ENCODE assay signal across 1 cellular context in the genomic region with DNA sequence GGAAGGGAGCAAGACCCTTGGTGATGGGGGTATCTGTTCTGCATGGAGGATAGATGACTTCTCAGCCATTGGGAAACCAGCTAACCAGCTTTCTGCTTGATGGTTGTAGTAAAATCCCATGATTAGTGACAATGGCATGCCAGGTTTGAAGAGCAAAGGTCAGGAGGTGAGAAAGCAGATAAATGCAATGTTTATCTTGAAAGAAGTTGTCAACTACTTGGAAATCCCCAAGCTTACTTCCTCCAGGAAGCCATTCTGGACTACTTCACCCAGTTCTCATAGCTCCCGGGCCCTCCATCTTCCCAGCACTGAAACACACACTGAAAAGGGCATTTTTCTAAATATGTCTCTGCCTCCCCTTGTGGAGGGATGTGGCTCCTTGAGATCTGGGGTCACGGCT.
A peak's percentile ranks its signal among the peaks of the same experiment; 100 is the strongest.
TF ChIP-seq lines count a peak whose summit lies in the region.

No MANE protein-coding gene starts in this region.

TF ChIP-seq in GM12878, 131 proteins besides CTCF, POLR2A, EP300 and RAD21 (continued from another document):
- TF ChIP-seq, protein P1, sequence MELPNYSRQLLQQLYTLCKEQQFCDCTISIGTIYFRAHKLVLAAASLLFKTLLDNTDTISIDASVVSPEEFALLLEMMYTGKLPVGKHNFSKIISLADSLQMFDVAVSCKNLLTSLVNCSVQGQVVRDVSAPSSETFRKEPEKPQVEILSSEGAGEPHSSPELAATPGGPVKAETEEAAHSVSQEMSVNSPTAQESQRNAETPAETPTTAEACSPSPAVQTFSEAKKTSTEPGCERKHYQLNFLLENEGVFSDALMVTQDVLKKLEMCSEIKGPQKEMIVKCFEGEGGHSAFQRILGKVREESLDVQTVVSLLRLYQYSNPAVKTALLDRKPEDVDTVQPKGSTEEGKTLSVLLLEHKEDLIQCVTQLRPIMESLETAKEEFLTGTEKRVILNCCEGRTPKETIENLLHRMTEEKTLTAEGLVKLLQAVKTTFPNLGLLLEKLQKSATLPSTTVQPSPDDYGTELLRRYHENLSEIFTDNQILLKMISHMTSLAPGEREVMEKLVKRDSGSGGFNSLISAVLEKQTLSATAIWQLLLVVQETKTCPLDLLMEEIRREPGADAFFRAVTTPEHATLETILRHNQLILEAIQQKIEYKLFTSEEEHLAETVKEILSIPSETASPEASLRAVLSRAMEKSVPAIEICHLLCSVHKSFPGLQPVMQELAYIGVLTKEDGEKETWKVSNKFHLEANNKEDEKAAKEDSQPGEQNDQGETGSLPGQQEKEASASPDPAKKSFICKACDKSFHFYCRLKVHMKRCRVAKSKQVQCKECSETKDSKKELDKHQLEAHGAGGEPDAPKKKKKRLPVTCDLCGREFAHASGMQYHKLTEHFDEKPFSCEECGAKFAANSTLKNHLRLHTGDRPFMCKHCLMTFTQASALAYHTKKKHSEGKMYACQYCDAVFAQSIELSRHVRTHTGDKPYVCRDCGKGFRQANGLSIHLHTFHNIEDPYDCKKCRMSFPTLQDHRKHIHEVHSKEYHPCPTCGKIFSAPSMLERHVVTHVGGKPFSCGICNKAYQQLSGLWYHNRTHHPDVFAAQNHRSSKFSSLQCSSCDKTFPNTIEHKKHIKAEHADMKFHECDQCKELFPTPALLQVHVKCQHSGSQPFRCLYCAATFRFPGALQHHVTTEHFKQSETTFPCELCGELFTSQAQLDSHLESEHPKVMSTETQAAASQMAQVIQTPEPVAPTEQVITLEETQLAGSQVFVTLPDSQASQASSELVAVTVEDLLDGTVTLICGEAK (IDR thresholded peaks at IDR 0.05; ENCODE audit: borderline replicate concordance): no peak
- TF ChIP-seq IKZF1 (conservative IDR thresholded peaks at IDR 0.05): no peak
- TF ChIP-seq YY1 (IDR thresholded peaks at IDR 0.05; ENCODE audit: low read depth, low read length): peak; percentile 74
- no peak for TF ChIP-seq MEF2A (IDR thresholded peaks at IDR 0.05; ENCODE audit: insufficient read depth, low read depth, low read length)
- TF ChIP-seq TAF1 (IDR thresholded peaks at IDR 0.05; ENCODE audit: borderline replicate concordance, low read depth, low read length): no peak
- TF ChIP-seq FOS (IDR thresholded peaks at IDR 0.05; ENCODE audit: borderline replicate concordance, extremely low read depth, insufficient read length): no peak
- TF ChIP-seq GATAD2B (conservative IDR thresholded peaks at IDR 0.05; ENCODE audit: low read depth): no peak
- no peak for TF ChIP-seq MYC (IDR thresholded peaks at IDR 0.05; ENCODE audit: insufficient read depth, insufficient read length, insufficient replicate concordance, low read length, severe bottlenecking)
- no peak for TF ChIP-seq SIN3A (IDR thresholded peaks at IDR 0.05; ENCODE audit: low read depth, low read length)
- TF ChIP-seq NBN (IDR thresholded peaks at IDR 0.05): no peak
- no peak for TF ChIP-seq SMAD5 (IDR thresholded peaks at IDR 0.05; ENCODE audit: low read depth)
- TF ChIP-seq, protein P2, sequence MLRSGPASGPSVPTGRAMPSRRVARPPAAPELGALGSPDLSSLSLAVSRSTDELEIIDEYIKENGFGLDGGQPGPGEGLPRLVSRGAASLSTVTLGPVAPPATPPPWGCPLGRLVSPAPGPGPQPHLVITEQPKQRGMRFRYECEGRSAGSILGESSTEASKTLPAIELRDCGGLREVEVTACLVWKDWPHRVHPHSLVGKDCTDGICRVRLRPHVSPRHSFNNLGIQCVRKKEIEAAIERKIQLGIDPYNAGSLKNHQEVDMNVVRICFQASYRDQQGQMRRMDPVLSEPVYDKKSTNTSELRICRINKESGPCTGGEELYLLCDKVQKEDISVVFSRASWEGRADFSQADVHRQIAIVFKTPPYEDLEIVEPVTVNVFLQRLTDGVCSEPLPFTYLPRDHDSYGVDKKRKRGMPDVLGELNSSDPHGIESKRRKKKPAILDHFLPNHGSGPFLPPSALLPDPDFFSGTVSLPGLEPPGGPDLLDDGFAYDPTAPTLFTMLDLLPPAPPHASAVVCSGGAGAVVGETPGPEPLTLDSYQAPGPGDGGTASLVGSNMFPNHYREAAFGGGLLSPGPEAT (IDR thresholded peaks at IDR 0.05; ENCODE audit: low read depth): peak; percentile 49; the same call in 1 of the 2 replicates
- peak; percentile 72 for TF ChIP-seq ZNF687 (IDR thresholded peaks at IDR 0.05)
- TF ChIP-seq FOXM1 (IDR thresholded peaks at IDR 0.05; ENCODE audit: low read depth, low read length): no peak
- TF ChIP-seq IKZF2 (IDR thresholded peaks at IDR 0.05): peak in 1 of 2 experiments; percentile 25; a peak in 1 of 4 replicates
- peak; percentile 83 for TF ChIP-seq NR2F1 (conservative IDR thresholded peaks at IDR 0.05)
- no peak for TF ChIP-seq RCOR1 (conservative IDR thresholded peaks at IDR 0.05; ENCODE audit: low read depth, low read length)
- TF ChIP-seq, protein P3, sequence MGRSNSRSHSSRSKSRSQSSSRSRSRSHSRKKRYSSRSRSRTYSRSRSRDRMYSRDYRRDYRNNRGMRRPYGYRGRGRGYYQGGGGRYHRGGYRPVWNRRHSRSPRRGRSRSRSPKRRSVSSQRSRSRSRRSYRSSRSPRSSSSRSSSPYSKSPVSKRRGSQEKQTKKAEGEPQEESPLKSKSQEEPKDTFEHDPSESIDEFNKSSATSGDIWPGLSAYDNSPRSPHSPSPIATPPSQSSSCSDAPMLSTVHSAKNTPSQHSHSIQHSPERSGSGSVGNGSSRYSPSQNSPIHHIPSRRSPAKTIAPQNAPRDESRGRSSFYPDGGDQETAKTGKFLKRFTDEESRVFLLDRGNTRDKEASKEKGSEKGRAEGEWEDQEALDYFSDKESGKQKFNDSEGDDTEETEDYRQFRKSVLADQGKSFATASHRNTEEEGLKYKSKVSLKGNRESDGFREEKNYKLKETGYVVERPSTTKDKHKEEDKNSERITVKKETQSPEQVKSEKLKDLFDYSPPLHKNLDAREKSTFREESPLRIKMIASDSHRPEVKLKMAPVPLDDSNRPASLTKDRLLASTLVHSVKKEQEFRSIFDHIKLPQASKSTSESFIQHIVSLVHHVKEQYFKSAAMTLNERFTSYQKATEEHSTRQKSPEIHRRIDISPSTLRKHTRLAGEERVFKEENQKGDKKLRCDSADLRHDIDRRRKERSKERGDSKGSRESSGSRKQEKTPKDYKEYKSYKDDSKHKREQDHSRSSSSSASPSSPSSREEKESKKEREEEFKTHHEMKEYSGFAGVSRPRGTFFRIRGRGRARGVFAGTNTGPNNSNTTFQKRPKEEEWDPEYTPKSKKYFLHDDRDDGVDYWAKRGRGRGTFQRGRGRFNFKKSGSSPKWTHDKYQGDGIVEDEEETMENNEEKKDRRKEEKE (IDR thresholded peaks at IDR 0.05): no peak
- TF ChIP-seq NR2C1 (IDR thresholded peaks at IDR 0.05): peak; percentile 64
- TF ChIP-seq YBX1 (IDR thresholded peaks at IDR 0.05): no peak
- no peak for TF ChIP-seq SUPT20H (IDR thresholded peaks at IDR 0.05; ENCODE audit: borderline replicate concordance, control insufficient read depth, low read depth, low read length)
- TF ChIP-seq CREB1 (IDR thresholded peaks at IDR 0.05; ENCODE audit: low read depth): no peak
- TF ChIP-seq SREBF1 (IDR thresholded peaks at IDR 0.05; ENCODE audit: low read length): no peak
